ENCODE assay signal across 1 cellular context in genomic region chrX:17374619-17375360, GRCh38.
TF ChIP-seq lines count a peak whose summit lies in the region.

TSS of gene NHS (plus strand) at chrX:17375200. CDS start at chrX:17375758, 558 bp downstream.

TF ChIP-seq in SK-N-SH treated with all-trans-retinoic acid at 6 μM for 48 hours, 23 proteins besides CTCF, POLR2A, EP300 and RAD21 (continued from another document):
- TF ChIP-seq, protein P1, sequence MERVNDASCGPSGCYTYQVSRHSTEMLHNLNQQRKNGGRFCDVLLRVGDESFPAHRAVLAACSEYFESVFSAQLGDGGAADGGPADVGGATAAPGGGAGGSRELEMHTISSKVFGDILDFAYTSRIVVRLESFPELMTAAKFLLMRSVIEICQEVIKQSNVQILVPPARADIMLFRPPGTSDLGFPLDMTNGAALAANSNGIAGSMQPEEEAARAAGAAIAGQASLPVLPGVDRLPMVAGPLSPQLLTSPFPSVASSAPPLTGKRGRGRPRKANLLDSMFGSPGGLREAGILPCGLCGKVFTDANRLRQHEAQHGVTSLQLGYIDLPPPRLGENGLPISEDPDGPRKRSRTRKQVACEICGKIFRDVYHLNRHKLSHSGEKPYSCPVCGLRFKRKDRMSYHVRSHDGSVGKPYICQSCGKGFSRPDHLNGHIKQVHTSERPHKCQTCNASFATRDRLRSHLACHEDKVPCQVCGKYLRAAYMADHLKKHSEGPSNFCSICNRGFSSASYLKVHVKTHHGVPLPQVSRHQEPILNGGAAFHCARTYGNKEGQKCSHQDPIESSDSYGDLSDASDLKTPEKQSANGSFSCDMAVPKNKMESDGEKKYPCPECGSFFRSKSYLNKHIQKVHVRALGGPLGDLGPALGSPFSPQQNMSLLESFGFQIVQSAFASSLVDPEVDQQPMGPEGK (CRISPR knock-in tag; IDR thresholded peaks at IDR 0.05; ENCODE audit: borderline replicate concordance) = no peak
- TF ChIP-seq PPARA (CRISPR knock-in tag; IDR thresholded peaks at IDR 0.05; ENCODE audit: borderline replicate concordance) = no peak
- TF ChIP-seq SNAI2 (CRISPR knock-in tag; IDR thresholded peaks at IDR 0.05) = no peak
